ENCODE assay signal across 8 cellular contexts in genomic region chr11:19712281-19713220, GRCh38.
DNase-seq lines count a peak whose midpoint lies in the region; ATAC-seq, FAIRE-seq and TF ChIP-seq lines count a peak whose summit lies in the region.

NAV2 (plus strand) TSS chr11:19712837; CDS start chr11:19713696, 859 bp downstream.

- peak; percentile 93 for DNase-seq in GM13977 (ENCODE audit: low spot score)
- DNase-seq in NCI-H1436 (lab: John Stamatoyannopoulos, UW) = peak; percentile 75
- peak; percentile 82 for DNase-seq in T-helper 2 cell treated with Interferon-gamma antibody and Interleukin-4, amounts not matched to agents 5 μg/mL and 100 μg/mL, for 36 hours (ENCODE audit: low spot score)
- peak; percentile 75 for DNase-seq in astrocyte of the cerebellum (ENCODE audit: low read depth)
- DNase-seq in hepatic stellate cell (ENCODE audit: low spot score) = peak; percentile 93
- DNase-seq in putamen (ENCODE audit: low spot score) = peak; percentile 94
- peak; percentile 96 for DNase-seq in urothelium cell line (ENCODE audit: low spot score)

- no peak for FAIRE-seq in urothelium cell line (lab: Jason Lieb, UNC)

- peaks cover 19% of the 10 kb centered on the region for H3K4me1 Mint-ChIP-seq in T-helper 2 cell treated with Interferon-gamma antibody and Interleukin-4, amounts not matched to agents 5 μg/mL and 100 μg/mL, for 36 hours (ENCODE audit: low read depth)

- peak within 1 kb of the TSS; percentile 88 for H3K27ac Mint-ChIP-seq in T-helper 2 cell treated with Interferon-gamma antibody and Interleukin-4, amounts not matched to agents 5 μg/mL and 100 μg/mL, for 36 hours

- peak within 1 kb of the TSS; percentile 92 for H3K4me3 Mint-ChIP-seq in T-helper 2 cell treated with Interferon-gamma antibody and Interleukin-4, amounts not matched to agents 5 μg/mL and 100 μg/mL, for 36 hours

- H3K36me3 Mint-ChIP-seq in T-helper 2 cell treated with Interferon-gamma antibody and Interleukin-4, amounts not matched to agents 5 μg/mL and 100 μg/mL, for 36 hours (ENCODE audit: low read depth) = no peaks in the 10 kb centered on the region

- H3K27me3 Mint-ChIP-seq in T-helper 2 cell treated with Interferon-gamma antibody and Interleukin-4, amounts not matched to agents 5 μg/mL and 100 μg/mL, for 36 hours (ENCODE audit: low read depth) = peaks cover 54% of the 10 kb centered on the region

- in situ Hi-C loops in GM13977 (cut with MboI; ENCODE audit: low pct_unique_long_range_greater_than_20kb, low sequenced_read_pairs, unreplicated experiment) (no loop called here), astrocyte of the cerebellum (cut with HindIII; ENCODE audit: low sequenced_read_pairs) (no loop called here)

- peak within 1 kb of the TSS; percentile 68 for H3K4me3 ChIP-seq in astrocyte of the cerebellum (ENCODE audit: low read depth, low read length)

- H3K9me3 Mint-ChIP-seq in T-helper 2 cell treated with Interferon-gamma antibody and Interleukin-4, amounts not matched to agents 5 μg/mL and 100 μg/mL, for 36 hours = no peaks in the 10 kb centered on the region

- TF ChIP-seq CTCF in GM13977 (IDR thresholded peaks at IDR 0.05; ENCODE audit: extremely low read depth, insufficient read depth, missing control alignments) (no peak), astrocyte of the cerebellum (IDR thresholded peaks at IDR 0.05; ENCODE audit: low read depth, low read length, missing control alignments) (no peak)

- peak; percentile 100 for ATAC-seq in HG02798 (IDR thresholded peaks at IDR 0.05; ENCODE audit: poor library complexity, unreplicated experiment)

Comparison
In these comparisons a context has a peak if more than half of its experiments do, and no peak if none do; other contexts are left out.
1. Peak in every context shown above with its lines: DNase-seq, ATAC-seq and H3K4me3 ChIP-seq.